11 cellular contexts compared by ENCODE assay signal in genomic region chr9:92722386-92723298, GRCh38. TPM values are rescaled to one million over a fixed set of nuclear protein-coding genes. Genes with fewer than 3 reads are reported as not detected.
DNase-seq lines count a peak whose midpoint lies in the region; ATAC-seq and TF ChIP-seq lines count a peak whose summit lies in the region.
"Had no signal": no experiment of that assay in that cellular context is flagged by ENCODE, and none has a peak within 500 bp of the region (broad histone marks: within the 10 kb centered on the region; RNA-seq: fewer than 3 reads in every experiment).

No MANE protein-coding gene starts in this region.

- peaks cover 2% of the 10 kb centered on the region for H3K4me1 Mint-ChIP-seq in T-helper 2 cell treated with Interferon-gamma antibody and Interleukin-4, amounts not matched to agents 5 μg/mL and 100 μg/mL, for 36 hours (ENCODE audit: low read depth)
- H3K4me1 Mint-ChIP-seq in immature natural killer cell = peaks cover 34 to 56% of the 10 kb centered on the region in 2 donors

- H3K9me3 ChIP-seq in suprapubic skin = no peaks in the 10 kb centered on the region
- H3K9me3 ChIP-seq in WERI-Rb-1 (ENCODE audit: severe bottlenecking) = no peaks in the 10 kb centered on the region
- H3K9me3 ChIP-seq: body of pancreas had no signal

- WGBS in suprapubic skin = 48% methylated on average over 15 of the region's 16 CpGs

- DNase-seq in T-helper 2 cell treated with Interferon-gamma antibody and Interleukin-4, amounts not matched to agents 5 μg/mL and 100 μg/mL, for 36 hours (ENCODE audit: low spot score) = no peak
- no peak for DNase-seq in T-helper 2 cell
- no peak for DNase-seq in RWPE1 (ENCODE audit: low spot score)
- no peak for DNase-seq in immature natural killer cell
- DNase-seq in suprapubic skin (ENCODE audit: low spot score in 2 of 2) = no peak
- no peak for DNase-seq in hippocampal formation (lab: John Stamatoyannopoulos, UW)
- no peak for DNase-seq in WERI-Rb-1
- DNase-seq: activated CD4-positive, alpha-beta memory T cell treated with anti-CD3 and anti-CD28 coated beads for 36 hours; T1000 had no signal

- no peak overlapping the region for H3K4me3 ChIP-seq in suprapubic skin
- H3K4me3 ChIP-seq in WERI-Rb-1 (ENCODE audit: low read depth, low read length) = no peak overlapping the region
- H3K4me3 ChIP-seq: body of pancreas had no signal

- H3K36me3 Mint-ChIP-seq in T-helper 2 cell treated with Interferon-gamma antibody and Interleukin-4, amounts not matched to agents 5 μg/mL and 100 μg/mL, for 36 hours (ENCODE audit: low read depth) = peaks cover 29% of the 10 kb centered on the region
- peaks cover 4 to 14% (median 7%) of the 10 kb centered on the region in 3 donors for H3K36me3 Mint-ChIP-seq in immature natural killer cell

- CTCF ChIA-PET in RWPE1 (lab: Yijun Ruan, JAX) = interaction anchor here (0.6 kb wide), 1 partner anchor 49 kb away, joined by 3 read pairs; no protein-coding TSS in a partner anchor

- H3K9me3 Mint-ChIP-seq in T-helper 2 cell treated with Interferon-gamma antibody and Interleukin-4, amounts not matched to agents 5 μg/mL and 100 μg/mL, for 36 hours = no peaks in the 10 kb centered on the region
- H3K9me3 Mint-ChIP-seq in immature natural killer cell = no peaks in the 10 kb centered on the region
- H3K9me3 Mint-ChIP-seq: activated CD4-positive, alpha-beta memory T cell treated with anti-CD3 and anti-CD28 coated beads for 36 hours had no signal

- TF ChIP-seq POLR2A in suprapubic skin (IDR thresholded peaks at IDR 0.05) = no peak

- H3K4me3 Mint-ChIP-seq in T-helper 2 cell treated with Interferon-gamma antibody and Interleukin-4, amounts not matched to agents 5 μg/mL and 100 μg/mL, for 36 hours = no peak overlapping the region
- no peak overlapping the region for H3K4me3 Mint-ChIP-seq in immature natural killer cell
- H3K4me3 Mint-ChIP-seq: activated CD4-positive, alpha-beta memory T cell treated with anti-CD3 and anti-CD28 coated beads for 36 hours had no signal

- H3K4me1 ChIP-seq in suprapubic skin = peaks cover 62% of the 10 kb centered on the region
- H3K4me1 ChIP-seq: body of pancreas had no signal

- no peak for TF ChIP-seq CTCF in RWPE1 (conservative IDR thresholded peaks at IDR 0.05; ENCODE audit: low read depth)
- TF ChIP-seq CTCF in suprapubic skin (IDR thresholded peaks at IDR 0.05) = no peak
- no peak for TF ChIP-seq CTCF in WERI-Rb-1 (IDR thresholded peaks at IDR 0.05; ENCODE audit: low read depth, low read length)

- H3K27me3 Mint-ChIP-seq in T-helper 2 cell treated with Interferon-gamma antibody and Interleukin-4, amounts not matched to agents 5 μg/mL and 100 μg/mL, for 36 hours (ENCODE audit: low read depth) = no peaks in the 10 kb centered on the region
- H3K27me3 Mint-ChIP-seq in immature natural killer cell (ENCODE audit: low read depth in 3 of 3) = peaks cover 0 to 2% (median 0%) of the 10 kb centered on the region in 3 donors
- H3K27me3 Mint-ChIP-seq: activated CD4-positive, alpha-beta memory T cell treated with anti-CD3 and anti-CD28 coated beads for 36 hours had no signal

- ATAC-seq in HG03469 (IDR thresholded peaks at IDR 0.05; ENCODE audit: unreplicated experiment) = no peak

- H3K27me3 ChIP-seq in suprapubic skin (no peaks in the 10 kb centered on the region), WERI-Rb-1 (ENCODE audit: insufficient read depth, low read depth, severe bottlenecking) (no peaks in the 10 kb centered on the region)
- H3K27me3 ChIP-seq: body of pancreas had no signal

- H3K27ac ChIP-seq in RWPE1 (peak overlapping the region; percentile 89), suprapubic skin (peak overlapping the region; percentile 61), WERI-Rb-1 (no peak overlapping the region)
- H3K27ac ChIP-seq: body of pancreas had no signal

- peak overlapping the region; percentile 16 for H3K27ac Mint-ChIP-seq in T-helper 2 cell treated with Interferon-gamma antibody and Interleukin-4, amounts not matched to agents 5 μg/mL and 100 μg/mL, for 36 hours
- H3K27ac Mint-ChIP-seq in immature natural killer cell = peak overlapping the region in 5 of 6 donors; percentile 9 to 62 (median 25)
- H3K27ac Mint-ChIP-seq: activated CD4-positive, alpha-beta memory T cell treated with anti-CD3 and anti-CD28 coated beads for 36 hours had no signal

- TF ChIP-seq EP300 in suprapubic skin (IDR thresholded peaks at IDR 0.05) = no peak

- POLR2A ChIA-PET in RWPE1 (lab: Yijun Ruan, JAX; ENCODE audit: low non-redundant PET) = no interaction called here

- H3K36me3 ChIP-seq in suprapubic skin (peaks cover 53% of the 10 kb centered on the region), WERI-Rb-1 (peaks cover 76% of the 10 kb centered on the region)

RNA-seq across cellular contexts. Expression of gene BICD2, which starts 42.0 kb away (rescaled TPM):
- polyA plus RNA-seq in immature natural killer cell = 10 to 100 TPM in 1 of 3 donors, 1 to 10 TPM in 2; 5.8 to 26.8 (median 8.0) TPM
- 100 to 1,000 TPM; 135 to 201 (median 153) TPM for total RNA-seq in suprapubic skin

RNA-seq across cellular contexts. Expression of gene IPPK, which starts 52.7 kb away (rescaled TPM):
- polyA plus RNA-seq in immature natural killer cell = 1 to 10 TPM; 2.6 to 5.4 (median 3.2) TPM
- 10 to 100 TPM; 45.0 to 53.6 (median 50.0) TPM for total RNA-seq in suprapubic skin
